ENCODE assay signal across 19 cellular contexts in genomic region chr13:67186985-67187569, GRCh38.
"Had no signal": no experiment of that assay in that cellular context is flagged by ENCODE, and none has a peak within 500 bp of the region (broad histone marks: within the 10 kb centered on the region; RNA-seq: fewer than 3 reads in every experiment).

No MANE protein-coding gene starts in this region.

- H3K27me3 ChIP-seq: left lung, right lobe of liver, spleen, testis, upper lobe of left lung had no signal

- H3K4me1 Mint-ChIP-seq: stimulated activated naive CD8-positive, alpha-beta T cell treated with anti-CD3 and anti-CD28 coated beads, Interleukin-15, amount 100 ng/mL, for 72 hours had no signal

- ATAC-seq: activated CD4-positive, CD25-positive, alpha-beta regulatory T cell treated with anti-CD3 and anti-CD28 coated beads, Interleukin-2, amount 50 U/mL, for 24 hours; left lung; mucosa of descending colon; naive thymus-derived CD8-positive, alpha-beta T cell; psoas muscle; right lobe of liver; stimulated activated naive CD8-positive, alpha-beta T cell treated with anti-CD3 and anti-CD28 coated beads, Interleukin-15, amount 100 ng/mL, for 72 hours had no signal

- H3K4me3 ChIP-seq: left lung, mucosa of descending colon, psoas muscle, right lobe of liver, spleen, testis, upper lobe of left lung had no signal

- DNase-seq: activated naive CD4-positive, alpha-beta T cell; anterior cingulate cortex; effector memory CD4-positive, alpha-beta T cell; kidney; left lung; mammary epithelial cell; mucosa of descending colon; naive thymus-derived CD8-positive, alpha-beta T cell; occipital lobe; psoas muscle; right lobe of liver; spleen; stimulated activated naive CD8-positive, alpha-beta T cell treated with anti-CD3 and anti-CD28 coated beads, Interleukin-15, amount 100 ng/mL, for 72 hours; testis; upper lobe of left lung had no signal

- H3K4me3 Mint-ChIP-seq: activated T-helper 1 cell treated with anti-CD3 and anti-CD28 coated beads, Interleukin-12 subunit alpha, Interleukin-12 subunit beta, Interleukin-2, Interleukin-4 antibody, amounts not matched to agents 30 ng/mL and 10 ng/mL and 1 ng/mL, durations not matched to agents 14 hours and 24 hours and 36 hours; naive thymus-derived CD8-positive, alpha-beta T cell; stimulated activated naive CD8-positive, alpha-beta T cell treated with anti-CD3 and anti-CD28 coated beads, Interleukin-15, amount 100 ng/mL, for 72 hours; T-helper 2 cell treated with Interferon-gamma antibody and Interleukin-4, amounts not matched to agents 5 μg/mL and 100 μg/mL, for 36 hours had no signal

- H3K4me1 ChIP-seq: left lung, psoas muscle, right lobe of liver, spleen, testis, upper lobe of left lung had no signal

- H3K36me3 Mint-ChIP-seq: naive thymus-derived CD8-positive, alpha-beta T cell had no signal

- H3K9me3 ChIP-seq: left lung, mucosa of descending colon, psoas muscle, right lobe of liver, spleen, testis, upper lobe of left lung had no signal

- H3K27ac Mint-ChIP-seq: activated T-helper 1 cell treated with anti-CD3 and anti-CD28 coated beads, Interleukin-12 subunit alpha, Interleukin-12 subunit beta, Interleukin-2, Interleukin-4 antibody, amounts not matched to agents 30 ng/mL and 10 ng/mL and 1 ng/mL, durations not matched to agents 14 hours and 24 hours and 36 hours; naive thymus-derived CD8-positive, alpha-beta T cell; stimulated activated naive CD8-positive, alpha-beta T cell treated with anti-CD3 and anti-CD28 coated beads, Interleukin-15, amount 100 ng/mL, for 72 hours; T-helper 2 cell treated with Interferon-gamma antibody and Interleukin-4, amounts not matched to agents 5 μg/mL and 100 μg/mL, for 36 hours had no signal

- H3K36me3 ChIP-seq: left lung, right lobe of liver, spleen, upper lobe of left lung had no signal

- H3K27ac ChIP-seq: epithelial cell of prostate, left lung, psoas muscle, right lobe of liver, spleen, testis, upper lobe of left lung had no signal

- H3K9me3 Mint-ChIP-seq: activated T-helper 1 cell treated with anti-CD3 and anti-CD28 coated beads, Interleukin-12 subunit alpha, Interleukin-12 subunit beta, Interleukin-2, Interleukin-4 antibody, amounts not matched to agents 30 ng/mL and 10 ng/mL and 1 ng/mL, durations not matched to agents 14 hours and 24 hours and 36 hours; stimulated activated naive CD8-positive, alpha-beta T cell treated with anti-CD3 and anti-CD28 coated beads, Interleukin-15, amount 100 ng/mL, for 72 hours; T-helper 2 cell treated with Interferon-gamma antibody and Interleukin-4, amounts not matched to agents 5 μg/mL and 100 μg/mL, for 36 hours had no signal
